ENCODE assay signal across 9 cellular contexts in genomic region chr1:153534933-153535663, GRCh38. TPM values are rescaled to one million over a fixed set of nuclear protein-coding genes. Genes with fewer than 3 reads are reported as not detected.
A peak's percentile ranks its signal among the peaks of the same experiment; 100 is the strongest.
DNase-seq lines count a peak whose midpoint lies in the region; ATAC-seq and TF ChIP-seq lines count a peak whose summit lies in the region.
"Had no signal": no experiment of that assay in that cellular context is flagged by ENCODE, and none has a peak within 500 bp of the region (broad histone marks: within the 10 kb centered on the region; RNA-seq: fewer than 3 reads in every experiment).

No MANE protein-coding gene starts in this region.

- peak overlapping the region; percentile 86 to 87 for H3K4me3 Mint-ChIP-seq in stimulated activated naive CD8-positive, alpha-beta T cell treated with anti-CD3 and anti-CD28 coated beads, Interleukin-15, amount 100 ng/mL, for 72 hours

- no peaks in the 10 kb centered on the region for H3K27me3 ChIP-seq in left lung

- TF ChIP-seq CTCF in RWPE1 (conservative IDR thresholded peaks at IDR 0.05; ENCODE audit: low read depth): no peak
- TF ChIP-seq CTCF in left lung (IDR thresholded peaks at IDR 0.05): no peak

- H3K36me3 ChIP-seq in left lung: peaks cover 0 to 15% of the 10 kb centered on the region in 2 donors

- H3K9me3 Mint-ChIP-seq in stimulated activated naive CD8-positive, alpha-beta T cell treated with anti-CD3 and anti-CD28 coated beads, Interleukin-15, amount 100 ng/mL, for 72 hours: no peaks in the 10 kb centered on the region

- intact Hi-C loops in left lung (cut with DNase I): loop anchor here in 1 of 2 donors (5.0 kb wide), 1 partner anchor 32 kb away; the partner anchor contains the start of gene S100A2

- H3K27ac ChIP-seq in RWPE1 (peak overlapping the region; percentile 99), left lung (peak overlapping the region; percentile 98 to 99)
- H3K27ac ChIP-seq: C4-2B had no signal

- peak overlapping the region; percentile 89 to 91 for H3K27ac Mint-ChIP-seq in stimulated activated naive CD8-positive, alpha-beta T cell treated with anti-CD3 and anti-CD28 coated beads, Interleukin-15, amount 100 ng/mL, for 72 hours

- peak; percentile 21 for DNase-seq in DMS79 (lab: John Stamatoyannopoulos, UW)
- DNase-seq in DMS79 treated with DMSO at 0.1 percent for 48 hours (lab: John Stamatoyannopoulos, UW): no peak
- DNase-seq in RWPE1 (ENCODE audit: low spot score): no peak
- peak; percentile 81 for DNase-seq in cerebellar cortex (ENCODE audit: low spot score)
- DNase-seq in left lung: peak; percentile 85 to 89
- peak; percentile 22 to 47 for DNase-seq in stimulated activated naive CD8-positive, alpha-beta T cell treated with anti-CD3 and anti-CD28 coated beads, Interleukin-15, amount 100 ng/mL, for 72 hours
- no peak for DNase-seq in amniotic stem cell (lab: John Stamatoyannopoulos, UW)

- no peaks in the 10 kb centered on the region for H3K9me3 ChIP-seq in left lung

- ATAC-seq in left lung (peak; percentile 64), HG02571 (IDR thresholded peaks at IDR 0.05; ENCODE audit: unreplicated experiment) (no peak)
- ATAC-seq in stimulated activated naive CD8-positive, alpha-beta T cell treated with anti-CD3 and anti-CD28 coated beads, Interleukin-15, amount 100 ng/mL, for 72 hours: peak; percentile 38

- POLR2A ChIA-PET in RWPE1 (lab: Yijun Ruan, JAX; ENCODE audit: low non-redundant PET): interaction anchor here (0.6 to 2.4 kb wide), 8 partner anchors 9 to 33 kb away, joined by 3 to 21 read pairs (median 6); partner anchors contain the start of genes S100A2 and S100A4

- H3K27me3 Mint-ChIP-seq in stimulated activated naive CD8-positive, alpha-beta T cell treated with anti-CD3 and anti-CD28 coated beads, Interleukin-15, amount 100 ng/mL, for 72 hours: no peaks in the 10 kb centered on the region

- peaks cover 13 to 72% of the 10 kb centered on the region in 2 donors for H3K4me1 ChIP-seq in left lung

- peak overlapping the region; percentile 84 to 92 for H3K4me3 ChIP-seq in left lung

- CTCF ChIA-PET in RWPE1 (lab: Yijun Ruan, JAX): interaction anchor here (0.5 to 5.3 kb wide), 2 partner anchors 19 to 34 kb away, joined by 4 to 32 read pairs; no protein-coding TSS in a partner anchor

- H3K4me1 Mint-ChIP-seq in stimulated activated naive CD8-positive, alpha-beta T cell treated with anti-CD3 and anti-CD28 coated beads, Interleukin-15, amount 100 ng/mL, for 72 hours: peaks cover 77% of the 10 kb centered on the region

RNA-seq across cellular contexts. Expression of gene S100A6, which starts 0.7 kb away (rescaled TPM):
- total RNA-seq in left lung: 1,000 to 10,000 TPM; 1,672 to 1,797 TPM

RNA-seq across cellular contexts. Expression of gene S100A5, which starts 5.6 kb away (rescaled TPM):
- total RNA-seq in left lung: under 1 TPM in 1 of 2 donors, not detected in 1; 0.42 TPM

RNA-seq across cellular contexts. Expression of gene S100A4, which starts 10.5 kb away (rescaled TPM):
- total RNA-seq in left lung: 1,000 to 10,000 TPM in 1 of 2 donors, 100 to 1,000 TPM in 1; 257 to 1,192 TPM

RNA-seq across cellular contexts. Expression of gene S100A3, which starts 14.0 kb away (rescaled TPM):
- total RNA-seq in left lung: 1 to 10 TPM; 1.7 to 7.7 TPM

RNA-seq across cellular contexts. Expression of gene S100A2, which starts 30.5 kb away (rescaled TPM):
- total RNA-seq in left lung: 10 to 100 TPM in 1 of 2 donors, 1 to 10 TPM in 1; 7.1 to 25.9 TPM

Comparison
In these comparisons a context has a peak if more than half of its experiments do, and no peak if none do; other contexts are left out.
1. DNase-seq: peak in DMS79 (single experiment), cerebellar cortex (single experiment), left lung (2 of 2) and stimulated activated naive CD8-positive, alpha-beta T cell treated with anti-CD3 and anti-CD28 coated beads, Interleukin-15, amount 100 ng/mL, for 72 hours (2 of 2); none in DMS79 treated with DMSO at 0.1 percent for 48 hours (single experiment), RWPE1 (single experiment) and amniotic stem cell (single experiment).